ENCODE assay signal across 1 cellular context in the genomic region with DNA sequence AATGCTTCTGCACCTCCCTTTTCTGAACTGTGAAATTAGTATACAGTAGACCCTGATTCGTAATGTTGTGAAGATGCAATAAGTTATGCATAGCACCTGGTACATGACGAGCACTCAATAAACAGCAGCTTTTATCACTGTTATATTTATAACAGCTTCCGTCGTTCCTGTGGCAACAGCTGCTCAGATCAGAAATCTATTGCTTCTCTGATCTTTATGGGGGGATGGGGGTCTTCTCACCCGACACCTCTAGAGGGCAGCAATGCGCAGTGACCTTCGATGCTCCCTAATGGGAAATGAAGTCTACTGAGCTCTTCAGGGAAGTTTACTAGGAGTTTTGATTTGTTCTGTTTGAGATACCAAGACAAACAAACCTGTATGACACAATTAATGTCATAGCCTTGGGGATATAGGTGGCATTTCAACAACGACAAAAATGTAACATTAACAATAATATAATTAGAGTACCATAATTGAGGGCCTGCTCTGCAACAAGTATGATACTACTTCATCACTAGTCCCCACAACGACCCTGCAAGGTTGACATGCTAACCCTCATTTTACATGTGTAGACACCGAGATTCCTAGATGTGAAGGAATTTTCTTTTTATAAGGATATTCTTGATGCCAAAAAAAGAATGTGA.
TF ChIP-seq lines count a peak whose summit lies in the region.

No MANE protein-coding gene starts in this region.

TF ChIP-seq in GM23338, 12 proteins besides CTCF, POLR2A, EP300 and RAD21 (continued from another document):
- TF ChIP-seq, protein P1, sequence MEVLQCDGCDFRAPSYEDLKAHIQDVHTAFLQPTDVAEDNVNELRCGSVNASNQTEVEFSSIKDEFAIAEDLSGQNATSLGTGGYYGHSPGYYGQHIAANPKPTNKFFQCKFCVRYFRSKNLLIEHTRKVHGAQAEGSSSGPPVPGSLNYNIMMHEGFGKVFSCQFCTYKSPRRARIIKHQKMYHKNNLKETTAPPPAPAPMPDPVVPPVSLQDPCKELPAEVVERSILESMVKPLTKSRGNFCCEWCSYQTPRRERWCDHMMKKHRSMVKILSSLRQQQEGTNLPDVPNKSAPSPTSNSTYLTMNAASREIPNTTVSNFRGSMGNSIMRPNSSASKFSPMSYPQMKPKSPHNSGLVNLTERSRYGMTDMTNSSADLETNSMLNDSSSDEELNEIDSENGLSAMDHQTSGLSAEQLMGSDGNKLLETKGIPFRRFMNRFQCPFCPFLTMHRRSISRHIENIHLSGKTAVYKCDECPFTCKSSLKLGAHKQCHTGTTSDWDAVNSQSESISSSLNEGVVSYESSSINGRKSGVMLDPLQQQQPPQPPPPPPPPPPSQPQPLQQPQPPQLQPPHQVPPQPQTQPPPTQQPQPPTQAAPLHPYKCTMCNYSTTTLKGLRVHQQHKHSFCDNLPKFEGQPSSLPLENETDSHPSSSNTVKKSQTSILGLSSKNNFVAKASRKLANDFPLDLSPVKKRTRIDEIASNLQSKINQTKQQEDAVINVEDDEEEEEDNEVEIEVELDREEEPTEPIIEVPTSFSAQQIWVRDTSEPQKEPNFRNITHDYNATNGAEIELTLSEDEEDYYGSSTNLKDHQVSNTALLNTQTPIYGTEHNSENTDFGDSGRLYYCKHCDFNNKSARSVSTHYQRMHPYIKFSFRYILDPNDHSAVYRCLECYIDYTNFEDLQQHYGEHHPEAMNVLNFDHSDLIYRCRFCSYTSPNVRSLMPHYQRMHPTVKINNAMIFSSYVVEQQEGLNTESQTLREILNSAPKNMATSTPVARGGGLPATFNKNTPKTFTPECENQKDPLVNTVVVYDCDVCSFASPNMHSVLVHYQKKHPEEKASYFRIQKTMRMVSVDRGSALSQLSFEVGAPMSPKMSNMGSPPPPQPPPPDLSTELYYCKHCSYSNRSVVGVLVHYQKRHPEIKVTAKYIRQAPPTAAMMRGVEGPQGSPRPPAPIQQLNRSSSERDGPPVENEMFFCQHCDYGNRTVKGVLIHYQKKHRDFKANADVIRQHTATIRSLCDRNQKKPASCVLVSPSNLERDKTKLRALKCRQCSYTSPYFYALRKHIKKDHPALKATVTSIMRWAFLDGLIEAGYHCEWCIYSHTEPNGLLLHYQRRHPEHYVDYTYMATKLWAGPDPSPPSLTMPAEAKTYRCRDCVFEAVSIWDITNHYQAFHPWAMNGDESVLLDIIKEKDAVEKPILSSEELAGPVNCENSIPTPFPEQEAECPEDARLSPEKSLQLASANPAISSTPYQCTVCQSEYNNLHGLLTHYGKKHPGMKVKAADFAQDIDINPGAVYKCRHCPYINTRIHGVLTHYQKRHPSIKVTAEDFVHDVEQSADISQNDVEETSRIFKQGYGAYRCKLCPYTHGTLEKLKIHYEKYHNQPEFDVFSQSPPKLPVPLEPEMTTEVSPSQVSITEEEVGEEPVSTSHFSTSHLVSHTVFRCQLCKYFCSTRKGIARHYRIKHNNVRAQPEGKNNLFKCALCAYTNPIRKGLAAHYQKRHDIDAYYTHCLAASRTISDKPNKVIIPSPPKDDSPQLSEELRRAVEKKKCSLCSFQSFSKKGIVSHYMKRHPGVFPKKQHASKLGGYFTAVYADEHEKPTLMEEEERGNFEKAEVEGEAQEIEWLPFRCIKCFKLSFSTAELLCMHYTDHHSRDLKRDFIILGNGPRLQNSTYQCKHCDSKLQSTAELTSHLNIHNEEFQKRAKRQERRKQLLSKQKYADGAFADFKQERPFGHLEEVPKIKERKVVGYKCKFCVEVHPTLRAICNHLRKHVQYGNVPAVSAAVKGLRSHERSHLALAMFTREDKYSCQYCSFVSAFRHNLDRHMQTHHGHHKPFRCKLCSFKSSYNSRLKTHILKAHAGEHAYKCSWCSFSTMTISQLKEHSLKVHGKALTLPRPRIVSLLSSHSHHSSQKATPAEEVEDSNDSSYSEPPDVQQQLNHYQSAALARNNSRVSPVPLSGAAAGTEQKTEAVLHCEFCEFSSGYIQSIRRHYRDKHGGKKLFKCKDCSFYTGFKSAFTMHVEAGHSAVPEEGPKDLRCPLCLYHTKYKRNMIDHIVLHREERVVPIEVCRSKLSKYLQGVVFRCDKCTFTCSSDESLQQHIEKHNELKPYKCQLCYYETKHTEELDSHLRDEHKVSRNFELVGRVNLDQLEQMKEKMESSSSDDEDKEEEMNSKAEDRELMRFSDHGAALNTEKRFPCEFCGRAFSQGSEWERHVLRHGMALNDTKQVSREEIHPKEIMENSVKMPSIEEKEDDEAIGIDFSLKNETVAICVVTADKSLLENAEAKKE (CRISPR knock-in tag; IDR thresholded peaks at IDR 0.05) = no peak
- TF ChIP-seq, protein P2, sequence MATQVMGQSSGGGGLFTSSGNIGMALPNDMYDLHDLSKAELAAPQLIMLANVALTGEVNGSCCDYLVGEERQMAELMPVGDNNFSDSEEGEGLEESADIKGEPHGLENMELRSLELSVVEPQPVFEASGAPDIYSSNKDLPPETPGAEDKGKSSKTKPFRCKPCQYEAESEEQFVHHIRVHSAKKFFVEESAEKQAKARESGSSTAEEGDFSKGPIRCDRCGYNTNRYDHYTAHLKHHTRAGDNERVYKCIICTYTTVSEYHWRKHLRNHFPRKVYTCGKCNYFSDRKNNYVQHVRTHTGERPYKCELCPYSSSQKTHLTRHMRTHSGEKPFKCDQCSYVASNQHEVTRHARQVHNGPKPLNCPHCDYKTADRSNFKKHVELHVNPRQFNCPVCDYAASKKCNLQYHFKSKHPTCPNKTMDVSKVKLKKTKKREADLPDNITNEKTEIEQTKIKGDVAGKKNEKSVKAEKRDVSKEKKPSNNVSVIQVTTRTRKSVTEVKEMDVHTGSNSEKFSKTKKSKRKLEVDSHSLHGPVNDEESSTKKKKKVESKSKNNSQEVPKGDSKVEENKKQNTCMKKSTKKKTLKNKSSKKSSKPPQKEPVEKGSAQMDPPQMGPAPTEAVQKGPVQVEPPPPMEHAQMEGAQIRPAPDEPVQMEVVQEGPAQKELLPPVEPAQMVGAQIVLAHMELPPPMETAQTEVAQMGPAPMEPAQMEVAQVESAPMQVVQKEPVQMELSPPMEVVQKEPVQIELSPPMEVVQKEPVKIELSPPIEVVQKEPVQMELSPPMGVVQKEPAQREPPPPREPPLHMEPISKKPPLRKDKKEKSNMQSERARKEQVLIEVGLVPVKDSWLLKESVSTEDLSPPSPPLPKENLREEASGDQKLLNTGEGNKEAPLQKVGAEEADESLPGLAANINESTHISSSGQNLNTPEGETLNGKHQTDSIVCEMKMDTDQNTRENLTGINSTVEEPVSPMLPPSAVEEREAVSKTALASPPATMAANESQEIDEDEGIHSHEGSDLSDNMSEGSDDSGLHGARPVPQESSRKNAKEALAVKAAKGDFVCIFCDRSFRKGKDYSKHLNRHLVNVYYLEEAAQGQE (IDR thresholded peaks at IDR 0.05; ENCODE audit: unreplicated experiment) = no peak
